ENCODE assay signal across 8 cellular contexts in genomic region chr1:9688599-9688998, GRCh38. TPM values are rescaled to one million over a fixed set of nuclear protein-coding genes. Genes with fewer than 3 reads are reported as not detected.
DNase-seq lines count a peak whose midpoint lies in the region; FAIRE-seq and TF ChIP-seq lines count a peak whose summit lies in the region.

No MANE protein-coding gene starts in this region.

- H3K4me3 ChIP-seq in keratinocyte (ENCODE audit: control insufficient read depth in 2 of 3, extremely low read depth in 1 of 3, insufficient read depth in 2 of 3, low read depth in 1 of 3, low read length in 3 of 3) (peak overlapping the region; percentile 40 to 82 (median 69)), testis (peak overlapping the region; percentile 67 to 70)

- POLR2A ChIA-PET in activated CD4-positive, alpha-beta T cell treated with anti-CD3 and anti-CD28 coated beads, Interleukin-2, amount 10 ng/mL, durations not matched to agents 7 days and 5 days (lab: Charles Lee), result interaction anchor here (0.6 to 1.0 kb wide), 2 partner anchors 59 to 95 kb away, joined by 3 to 4 read pairs; no protein-coding TSS in a partner anchor

- TF ChIP-seq POLR2A in testis (IDR thresholded peaks at IDR 0.05), result no peak

- TF ChIP-seq CTCF in keratinocyte (optimal IDR thresholded peaks at IDR 0.05 in 1 of 3, IDR thresholded peaks at IDR 0.05 in 1 of 3, conservative IDR thresholded peaks at IDR 0.05 in 1 of 3; ENCODE audit: extremely low read depth in 1 of 3, insufficient read depth in 2 of 3, low read length in 3 of 3) (no peak), testis (IDR thresholded peaks at IDR 0.05) (no peak)

- H3K9me3 ChIP-seq in keratinocyte (ENCODE audit: control insufficient read depth, low read depth, low read length) (no peaks in the 10 kb centered on the region), testis (no peaks in the 10 kb centered on the region)

- DNase-seq in activated CD4-positive, alpha-beta T cell treated with anti-CD3 and anti-CD28 coated beads, Interleukin-2, amount 10 ng/mL, durations not matched to agents 7 days and 5 days, result no peak
- DNase-seq in activated CD4-positive, alpha-beta T cell treated with anti-CD3 and anti-CD28 coated beads for 48 hours, result no peak
- DNase-seq in activated T-helper 2 cell treated with anti-CD3 and anti-CD28 coated beads, Interferon-gamma antibody, Interleukin-2, Interleukin-4, amounts not matched to agents 10 μg/mL and 5 μg/mL and 100 μg/mL, durations not matched to agents 14 hours and 24 hours and 36 hours (ENCODE audit: low spot score), result no peak
- no peak for DNase-seq in keratinocyte (ENCODE audit: low read depth, low spot score)
- DNase-seq in testis, result no peak
- no peak for DNase-seq in GM19238 (ENCODE audit: insufficient read length, low spot score)
- no peak for DNase-seq in central memory CD4-positive, alpha-beta T cell
- DNase-seq in HTR-8/SVneo (ENCODE audit: insufficient read length, low spot score), result no peak

- FAIRE-seq in keratinocyte (lab: Jason Lieb, UNC), result no peak
- FAIRE-seq in HTR-8/SVneo (lab: Jason Lieb, UNC), result no peak

- H3K27me3 ChIP-seq in keratinocyte (ENCODE audit: control insufficient read depth, extremely low read depth, insufficient read depth, low read length) (no peaks in the 10 kb centered on the region), testis (no peaks in the 10 kb centered on the region)

- dilution Hi-C loops in keratinocyte (cut with MboI; ENCODE audit: extremely low pct_ligation_motif_present, low sequenced_read_pairs), result no loop called here

- no peaks in the 10 kb centered on the region for H3K9me1 ChIP-seq in keratinocyte (ENCODE audit: control insufficient read depth, extremely low read depth, insufficient read depth, low read length)

- intact Hi-C loops in activated T-helper 2 cell treated with anti-CD3 and anti-CD28 coated beads, Interferon-gamma antibody, Interleukin-2, Interleukin-4, amounts not matched to agents 10 μg/mL and 5 μg/mL and 100 μg/mL, durations not matched to agents 14 hours and 24 hours and 36 hours (cut with micrococcal nuclease), result loop anchor here (5.0 kb wide), 1 partner anchor 39 kb away; no protein-coding TSS in a partner anchor
- intact Hi-C loops in testis (cut with DNase I; ENCODE audit: low total_unique reads), result no loop called here

- peak overlapping the region; percentile 77 for H3K9ac ChIP-seq in keratinocyte (ENCODE audit: control insufficient read depth, extremely low read depth, insufficient read depth, low read length)

- WGBS in testis, 2 donors, result 37 to 45% methylated on average over 14 of the region's 14 CpGs

- H3K4me1 ChIP-seq in keratinocyte (ENCODE audit: control insufficient read depth, extremely low read depth, insufficient read depth, low read length), result peaks cover 44% of the 10 kb centered on the region
- H3K4me1 ChIP-seq in testis, result peaks cover 29% of the 10 kb centered on the region

- H3K79me2 ChIP-seq in keratinocyte (ENCODE audit: control insufficient read depth, insufficient read depth, low read length), result peaks cover 3% of the 10 kb centered on the region

- H3K4me3 Mint-ChIP-seq in activated CD4-positive, alpha-beta T cell treated with anti-CD3 and anti-CD28 coated beads, Interleukin-2, amount 10 ng/mL, durations not matched to agents 7 days and 5 days, result peak overlapping the region; percentile 67
- H3K4me3 Mint-ChIP-seq in activated T-helper 2 cell treated with anti-CD3 and anti-CD28 coated beads, Interferon-gamma antibody, Interleukin-2, Interleukin-4, amounts not matched to agents 10 μg/mL and 5 μg/mL and 100 μg/mL, durations not matched to agents 14 hours and 24 hours and 36 hours (ENCODE audit: low read depth), result peak overlapping the region; percentile 65

- no peaks in the 10 kb centered on the region for H3K27me3 Mint-ChIP-seq in activated CD4-positive, alpha-beta T cell treated with anti-CD3 and anti-CD28 coated beads, Interleukin-2, amount 10 ng/mL, durations not matched to agents 7 days and 5 days
- no peaks in the 10 kb centered on the region for H3K27me3 Mint-ChIP-seq in activated T-helper 2 cell treated with anti-CD3 and anti-CD28 coated beads, Interferon-gamma antibody, Interleukin-2, Interleukin-4, amounts not matched to agents 10 μg/mL and 5 μg/mL and 100 μg/mL, durations not matched to agents 14 hours and 24 hours and 36 hours (ENCODE audit: low read depth)

- H3K27ac ChIP-seq in keratinocyte (ENCODE audit: control insufficient read depth, insufficient read depth, low read length) (peak overlapping the region; percentile 66), testis (no peak overlapping the region)

- H3K9me3 Mint-ChIP-seq in activated CD4-positive, alpha-beta T cell treated with anti-CD3 and anti-CD28 coated beads, Interleukin-2, amount 10 ng/mL, durations not matched to agents 7 days and 5 days, result no peaks in the 10 kb centered on the region
- no peaks in the 10 kb centered on the region for H3K9me3 Mint-ChIP-seq in activated T-helper 2 cell treated with anti-CD3 and anti-CD28 coated beads, Interferon-gamma antibody, Interleukin-2, Interleukin-4, amounts not matched to agents 10 μg/mL and 5 μg/mL and 100 μg/mL, durations not matched to agents 14 hours and 24 hours and 36 hours

- H2AFZ ChIP-seq in keratinocyte (ENCODE audit: control insufficient read depth, low read length), result no peak overlapping the region

- H3K27ac Mint-ChIP-seq in activated CD4-positive, alpha-beta T cell treated with anti-CD3 and anti-CD28 coated beads, Interleukin-2, amount 10 ng/mL, durations not matched to agents 7 days and 5 days, result peak overlapping the region; percentile 80
- H3K27ac Mint-ChIP-seq in activated T-helper 2 cell treated with anti-CD3 and anti-CD28 coated beads, Interferon-gamma antibody, Interleukin-2, Interleukin-4, amounts not matched to agents 10 μg/mL and 5 μg/mL and 100 μg/mL, durations not matched to agents 14 hours and 24 hours and 36 hours, result peak overlapping the region; percentile 60

- H3K36me3 ChIP-seq in keratinocyte (ENCODE audit: control insufficient read depth in 2 of 2, extremely low read depth in 1 of 2, insufficient read depth in 2 of 2, low read length in 2 of 2) (no peaks in the 10 kb centered on the region), testis (ENCODE audit: low read depth, missing control alignments) (no peaks in the 10 kb centered on the region)

- CTCF ChIA-PET in activated CD4-positive, alpha-beta T cell treated with anti-CD3 and anti-CD28 coated beads, Interleukin-2, amount 10 ng/mL, durations not matched to agents 7 days and 5 days (lab: Charles Lee), result interaction anchor here (0.8 to 4.3 kb wide), 4 partner anchors 15 to 61 kb away, joined by 3 to 24 read pairs (median 6); no protein-coding TSS in a partner anchor

- H3K4me2 ChIP-seq in keratinocyte (ENCODE audit: control insufficient read depth, extremely low read depth, insufficient read depth, low read depth, low read length), result peak overlapping the region; percentile 89

- H3K36me3 Mint-ChIP-seq in activated CD4-positive, alpha-beta T cell treated with anti-CD3 and anti-CD28 coated beads, Interleukin-2, amount 10 ng/mL, durations not matched to agents 7 days and 5 days (ENCODE audit: low read depth), result peaks cover 46% of the 10 kb centered on the region
- peaks cover 35% of the 10 kb centered on the region for H3K36me3 Mint-ChIP-seq in activated T-helper 2 cell treated with anti-CD3 and anti-CD28 coated beads, Interferon-gamma antibody, Interleukin-2, Interleukin-4, amounts not matched to agents 10 μg/mL and 5 μg/mL and 100 μg/mL, durations not matched to agents 14 hours and 24 hours and 36 hours (ENCODE audit: low read depth)

- peaks cover 75% of the 10 kb centered on the region for H3K4me1 Mint-ChIP-seq in activated CD4-positive, alpha-beta T cell treated with anti-CD3 and anti-CD28 coated beads, Interleukin-2, amount 10 ng/mL, durations not matched to agents 7 days and 5 days
- peaks cover 56% of the 10 kb centered on the region for H3K4me1 Mint-ChIP-seq in activated T-helper 2 cell treated with anti-CD3 and anti-CD28 coated beads, Interferon-gamma antibody, Interleukin-2, Interleukin-4, amounts not matched to agents 10 μg/mL and 5 μg/mL and 100 μg/mL, durations not matched to agents 14 hours and 24 hours and 36 hours (ENCODE audit: low read depth)

- H4K20me1 ChIP-seq in keratinocyte (ENCODE audit: control insufficient read depth, extremely low read depth, insufficient read depth, low read length), result no peaks in the 10 kb centered on the region

RNA-seq across cellular contexts. Expression of gene PIK3CD, which starts 37.1 kb away (rescaled TPM):
- total RNA-seq in activated CD4-positive, alpha-beta T cell treated with anti-CD3 and anti-CD28 coated beads, Interleukin-2, amount 10 ng/mL, durations not matched to agents 7 days and 5 days, result 100 to 1,000 TPM; 222 to 242 TPM
- 184 and 189 TPM in 2 replicates for total RNA-seq in activated T-helper 2 cell treated with anti-CD3 and anti-CD28 coated beads, Interferon-gamma antibody, Interleukin-2, Interleukin-4, amounts not matched to agents 10 μg/mL and 5 μg/mL and 100 μg/mL, durations not matched to agents 14 hours and 24 hours and 36 hours
- polyA plus RNA-seq in keratinocyte (7.7 to 15.5 TPM (median 7.8 TPM) in 3 replicates), testis (ENCODE audit: insufficient read depth, low read depth, low replicate concordance) (11.7 TPM)
- 1.2 TPM for polyA plus RNA-seq in keratinocyte (2011; ENCODE audit: low read depth)
- 7.7 and 10.8 TPM in 2 replicates for polyA plus RNA-seq in keratinocyte (2011; cell fraction: cytosol; rRNA removed)
- polyA plus RNA-seq in keratinocyte (2011; cell fraction: nucleus; rRNA removed), result 24.5 and 30.3 TPM in 2 replicates
- 2.4 and 21.2 TPM in 2 replicates for polyA plus RNA-seq in keratinocyte (2012; ENCODE audit: low replicate concordance)
- polyA minus RNA-seq in keratinocyte, result 14.6 to 62.9 TPM (median 19.9 TPM) in 3 replicates
- polyA minus RNA-seq in keratinocyte (2011; cell fraction: cytosol; rRNA and poly(A)+ RNA removed), result 14.8 TPM
- polyA minus RNA-seq in keratinocyte (2011; cell fraction: nucleus; rRNA and poly(A)+ RNA removed), result 18.0 and 21.2 TPM in 2 replicates
- total RNA-seq in testis, result 10 to 100 TPM; 12.4 to 17.2 TPM

Comparison
In these comparisons a context has a peak if more than half of its experiments do, and no peak if none do; other contexts are left out.
1. RNA of gene PIK3CD, which starts 37.1 kb away (total RNA-seq): 222 to 242 TPM in activated CD4-positive, alpha-beta T cell treated with anti-CD3 and anti-CD28 coated beads, Interleukin-2, amount 10 ng/mL, durations not matched to agents 7 days and 5 days and 184 to 189 TPM in activated T-helper 2 cell treated with anti-CD3 and anti-CD28 coated beads, Interferon-gamma antibody, Interleukin-2, Interleukin-4, amounts not matched to agents 10 μg/mL and 5 μg/mL and 100 μg/mL, durations not matched to agents 14 hours and 24 hours and 36 hours; 12.4 to 17.2 TPM in testis; every median in the first group is over 10 times any median in the second.